In the genomic region with DNA sequence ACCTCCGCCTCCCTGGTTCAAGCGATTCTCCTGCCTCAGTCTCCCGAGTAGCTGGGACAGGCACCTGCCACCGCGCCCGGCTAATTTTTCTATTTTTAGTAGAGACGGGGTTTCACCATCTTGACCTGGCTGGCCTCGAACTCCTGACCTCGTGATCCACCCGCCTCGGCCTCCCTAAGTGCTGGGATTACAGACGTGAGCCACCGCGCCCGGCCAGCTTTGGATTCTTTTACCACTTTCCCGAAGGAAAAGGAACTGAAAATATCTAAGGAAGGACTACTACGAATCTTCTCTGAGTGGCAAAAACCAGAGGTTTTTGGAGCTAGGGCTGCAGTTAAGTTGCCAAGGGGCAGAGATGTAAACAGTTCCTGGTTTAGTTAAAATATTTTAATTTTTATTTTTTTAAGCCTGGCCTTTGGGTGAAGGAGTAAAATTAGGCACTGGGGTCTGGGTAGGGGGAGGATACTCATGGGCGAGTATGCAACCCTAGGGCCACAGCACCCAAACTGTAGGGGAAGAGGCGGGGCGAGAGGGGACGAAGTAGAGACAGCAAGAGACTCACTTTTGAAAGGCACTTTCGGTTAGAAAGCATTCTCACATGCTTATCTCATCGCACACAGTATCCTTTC, we compare ENCODE assay signal across 8 cellular contexts. TPM values are rescaled to one million over a fixed set of nuclear protein-coding genes. Genes with fewer than 3 reads are reported as not detected.
A peak's percentile ranks its signal among the peaks of the same experiment; 100 is the strongest.
DNase-seq lines count a peak whose midpoint lies in the region; ATAC-seq and TF ChIP-seq lines count a peak whose summit lies in the region.

No MANE protein-coding gene starts in this region.

- H3K4me1 ChIP-seq in CD4-positive, alpha-beta memory T cell (ENCODE audit: insufficient read depth, low read length): peaks cover 56% of the 10 kb centered on the region
- H3K4me1 ChIP-seq in left ventricle myocardium inferior: peaks cover 41% of the 10 kb centered on the region

- peaks cover 4 to 17% of the 10 kb centered on the region in 2 donors for H3K36me3 Mint-ChIP-seq in CD4-positive, alpha-beta memory T cell
- H3K36me3 Mint-ChIP-seq in activated T-helper 1 cell treated with anti-CD3 and anti-CD28 coated beads, Interleukin-12 subunit alpha, Interleukin-12 subunit beta, Interleukin-2, Interleukin-4 antibody, amounts not matched to agents 30 ng/mL and 10 ng/mL and 1 ng/mL, durations not matched to agents 14 hours and 24 hours and 36 hours (ENCODE audit: low read depth): peaks cover 19% of the 10 kb centered on the region

- peaks cover 0 to 3% (median 0%) of the 10 kb centered on the region in 8 donors for H3K9me3 Mint-ChIP-seq in CD4-positive, alpha-beta memory T cell
- H3K9me3 Mint-ChIP-seq in activated T-helper 1 cell treated with anti-CD3 and anti-CD28 coated beads, Interleukin-12 subunit alpha, Interleukin-12 subunit beta, Interleukin-2, Interleukin-4 antibody, amounts not matched to agents 30 ng/mL and 10 ng/mL and 1 ng/mL, durations not matched to agents 14 hours and 24 hours and 36 hours: no peaks in the 10 kb centered on the region

- no peaks in the 10 kb centered on the region for H3K27me3 ChIP-seq in CD4-positive, alpha-beta memory T cell (ENCODE audit: insufficient read depth, low read length)
- H3K27me3 ChIP-seq in left ventricle myocardium inferior (ENCODE audit: low read depth): no peaks in the 10 kb centered on the region

- POLR2A ChIA-PET in CD4-positive, alpha-beta memory T cell (lab: Charles Lee; ENCODE audit: partially characterized antibody): interaction anchor here (0.9 to 5.0 kb wide), 19 partner anchors 9 to 523 kb away, joined by 3 to 409 read pairs (median 6); partner anchors contain the start of genes BDH2, MANBA, SLC39A8 and SLC9B2

- H3K27ac ChIP-seq in CD4-positive, alpha-beta memory T cell (ENCODE audit: low read depth, low read length): peak overlapping the region; percentile 91
- H3K27ac ChIP-seq in left ventricle myocardium inferior (replicated peaks) (peak overlapping the region; percentile 97), skin epidermis (peak overlapping the region; percentile 73 to 97 (median 91))

- TF ChIP-seq CTCF in left ventricle myocardium inferior (IDR thresholded peaks at IDR 0.05; ENCODE audit: borderline replicate concordance): no peak

- H3K27me3 Mint-ChIP-seq in CD4-positive, alpha-beta memory T cell: no peaks in the 10 kb centered on the region
- no peaks in the 10 kb centered on the region for H3K27me3 Mint-ChIP-seq in activated T-helper 1 cell treated with anti-CD3 and anti-CD28 coated beads, Interleukin-12 subunit alpha, Interleukin-12 subunit beta, Interleukin-2, Interleukin-4 antibody, amounts not matched to agents 30 ng/mL and 10 ng/mL and 1 ng/mL, durations not matched to agents 14 hours and 24 hours and 36 hours (ENCODE audit: insufficient read depth)

- CTCF ChIA-PET in CD4-positive, alpha-beta memory T cell (lab: Charles Lee; ENCODE audit: partially characterized antibody): interaction anchor here (0.9 to 2.9 kb wide), 3 partner anchors 40 to 241 kb away, joined by 3 to 22 read pairs (median 8); partner anchors contain the start of genes MANBA and UBE2D3

- H3K4me1 Mint-ChIP-seq in CD4-positive, alpha-beta memory T cell: peaks cover 37 to 78% (median 51%) of the 10 kb centered on the region in 4 donors
- H3K4me1 Mint-ChIP-seq in activated T-helper 1 cell treated with anti-CD3 and anti-CD28 coated beads, Interleukin-12 subunit alpha, Interleukin-12 subunit beta, Interleukin-2, Interleukin-4 antibody, amounts not matched to agents 30 ng/mL and 10 ng/mL and 1 ng/mL, durations not matched to agents 14 hours and 24 hours and 36 hours (ENCODE audit: low read depth): peaks cover 71% of the 10 kb centered on the region

- H3K36me3 ChIP-seq in CD4-positive, alpha-beta memory T cell (ENCODE audit: insufficient read depth, low read length): no peaks in the 10 kb centered on the region
- H3K36me3 ChIP-seq in left ventricle myocardium inferior: no peaks in the 10 kb centered on the region

- intact Hi-C loops in CD4-positive, alpha-beta memory T cell (cut with micrococcal nuclease): loop anchor here (2.0 kb wide), 5 partner anchors 209 to 1521 kb away; partner anchors contain the start of genes PPP3CA, SLC39A8 and SLC9B2
- intact Hi-C loops in activated T-helper 1 cell treated with anti-CD3 and anti-CD28 coated beads, Interleukin-12 subunit alpha, Interleukin-12 subunit beta, Interleukin-2, Interleukin-4 antibody, amounts not matched to agents 30 ng/mL and 10 ng/mL and 1 ng/mL, durations not matched to agents 14 hours and 24 hours and 36 hours (cut with micrococcal nuclease): loop anchor here (1.0 to 5.0 kb wide), 7 partner anchors 107 to 1521 kb away; partner anchors contain the start of genes BDH2, CENPE, PPP3CA and SLC9B2
- intact Hi-C loops in left ventricle myocardium inferior (cut with micrococcal nuclease): no loop called here

- H3K9me3 ChIP-seq in CD4-positive, alpha-beta memory T cell (ENCODE audit: control insufficient read depth in 1 of 2, low read length in 2 of 2): no peaks in the 10 kb centered on the region
- no peaks in the 10 kb centered on the region for H3K9me3 ChIP-seq in left ventricle myocardium inferior (replicated peaks)

- peak; percentile 55 for ATAC-seq in HG03045 (IDR thresholded peaks at IDR 0.05; ENCODE audit: unreplicated experiment)

- H3K4me3 Mint-ChIP-seq in CD4-positive, alpha-beta memory T cell: peak overlapping the region; percentile 91 to 99 (median 95)
- peak overlapping the region; percentile 92 for H3K4me3 Mint-ChIP-seq in activated T-helper 1 cell treated with anti-CD3 and anti-CD28 coated beads, Interleukin-12 subunit alpha, Interleukin-12 subunit beta, Interleukin-2, Interleukin-4 antibody, amounts not matched to agents 30 ng/mL and 10 ng/mL and 1 ng/mL, durations not matched to agents 14 hours and 24 hours and 36 hours

- H3K27ac Mint-ChIP-seq in CD4-positive, alpha-beta memory T cell: peak overlapping the region; percentile 95 to 99 (median 99)
- peak overlapping the region; percentile 99 for H3K27ac Mint-ChIP-seq in activated T-helper 1 cell treated with anti-CD3 and anti-CD28 coated beads, Interleukin-12 subunit alpha, Interleukin-12 subunit beta, Interleukin-2, Interleukin-4 antibody, amounts not matched to agents 30 ng/mL and 10 ng/mL and 1 ng/mL, durations not matched to agents 14 hours and 24 hours and 36 hours

- DNase-seq in CD4-positive, alpha-beta memory T cell: no peak
- DNase-seq in activated T-helper 1 cell treated with anti-CD3 and anti-CD28 coated beads, Interleukin-12 subunit alpha, Interleukin-12 subunit beta, Interleukin-2, Interleukin-4 antibody, amounts not matched to agents 30 ng/mL and 10 ng/mL and 1 ng/mL, durations not matched to agents 14 hours and 24 hours and 36 hours (ENCODE audit: low spot score): no peak
- peak; percentile 28 for DNase-seq in left ventricle myocardium inferior
- DNase-seq in NCI-H1436 (lab: John Stamatoyannopoulos, UW): no peak
- DNase-seq in hippocampal formation (lab: John Stamatoyannopoulos, UW): no peak
- DNase-seq in NCI-H187 (lab: John Stamatoyannopoulos, UW): no peak

- H3K4me3 ChIP-seq in CD4-positive, alpha-beta memory T cell (ENCODE audit: low read length in 2 of 2): peak overlapping the region; percentile 58 to 74
- peak overlapping the region; percentile 83 for H3K4me3 ChIP-seq in left ventricle myocardium inferior
- H3K4me3 ChIP-seq in skin epidermis: peak overlapping the region; percentile 46 to 70 (median 67)

RNA-seq across cellular contexts. Expression of gene CISD2, which starts 0.5 kb away (rescaled TPM):
- total RNA-seq in CD4-positive, alpha-beta memory T cell: 10 to 100 TPM; 18.5 to 22.0 TPM
- 10 to 100 TPM; 31.2 to 54.9 TPM for polyA plus RNA-seq in CD4-positive, alpha-beta memory T cell
- 41.2 and 50.7 TPM in 2 replicates for total RNA-seq in activated T-helper 1 cell treated with anti-CD3 and anti-CD28 coated beads, Interleukin-12 subunit alpha, Interleukin-12 subunit beta, Interleukin-2, Interleukin-4 antibody, amounts not matched to agents 30 ng/mL and 10 ng/mL and 1 ng/mL, durations not matched to agents 14 hours and 24 hours and 36 hours
- 17.1 TPM for total RNA-seq in left ventricle myocardium inferior

RNA-seq across cellular contexts. Expression of gene UBE2D3, which starts 40.9 kb away (rescaled TPM):
- 100 to 1,000 TPM; 337 to 339 TPM for total RNA-seq in CD4-positive, alpha-beta memory T cell
- polyA plus RNA-seq in CD4-positive, alpha-beta memory T cell: 100 to 1,000 TPM; 473 to 768 TPM
- 480 and 507 TPM in 2 replicates for total RNA-seq in activated T-helper 1 cell treated with anti-CD3 and anti-CD28 coated beads, Interleukin-12 subunit alpha, Interleukin-12 subunit beta, Interleukin-2, Interleukin-4 antibody, amounts not matched to agents 30 ng/mL and 10 ng/mL and 1 ng/mL, durations not matched to agents 14 hours and 24 hours and 36 hours
- 251 TPM for total RNA-seq in left ventricle myocardium inferior
